Comparison of ENCODE assay signal across 8 cellular contexts in genomic region chr14:105397350-105397931, GRCh38. TPM values are rescaled to one million over a fixed set of nuclear protein-coding genes. Genes with fewer than 3 reads are reported as not detected.
DNase-seq lines count a peak whose midpoint lies in the region; ATAC-seq, FAIRE-seq and TF ChIP-seq lines count a peak whose summit lies in the region.

No MANE protein-coding gene starts in this region.

- 71 to 80% methylated on average over 1 to 2 of the region's 13 CpGs for WGBS in gastroesophageal sphincter (ENCODE audit: low coverage in 1 of 2), 2 donors

- intact Hi-C loops in sciatic nerve (cut with DNase I), result no loop called here

- FAIRE-seq in RCC 7860 (lab: Jason Lieb, UNC), result no peak

- peak overlapping the region; percentile 86 to 92 for H3K4me3 ChIP-seq in gastroesophageal sphincter

- DNase-seq in sciatic nerve (ENCODE audit: low spot score) (peak; percentile 57), SIG-M5 (lab: John Stamatoyannopoulos, UW) (no peak), RCC 7860 (ENCODE audit: low spot score) (no peak)
- DNase-seq in stimulated activated CD4-positive, alpha-beta T cell treated with anti-CD3 and anti-CD28 coated beads, Interleukin-4, amount 100 ng/mL, for 4 hours, result no peak

- TF ChIP-seq CTCF in VCaP (conservative IDR thresholded peaks at IDR 0.05) (no peak), gastroesophageal sphincter (IDR thresholded peaks at IDR 0.05) (no peak)

- no peaks in the 10 kb centered on the region for H3K27me3 ChIP-seq in gastroesophageal sphincter

- peaks cover 0 to 30% (median 17%) of the 10 kb centered on the region in 3 donors for H3K4me1 ChIP-seq in gastroesophageal sphincter

- peaks cover 0 to 3% (median 0%) of the 10 kb centered on the region in 3 donors for H3K9me3 ChIP-seq in gastroesophageal sphincter

- peak; percentile 2 for ATAC-seq in GM18907 (IDR thresholded peaks at IDR 0.05; ENCODE audit: unreplicated experiment)
- ATAC-seq in gastroesophageal sphincter, result no peak
- peak; percentile 4 for ATAC-seq in sciatic nerve
- ATAC-seq in HG02571 (IDR thresholded peaks at IDR 0.05; ENCODE audit: unreplicated experiment), result no peak

- TF ChIP-seq EP300 in gastroesophageal sphincter (IDR thresholded peaks at IDR 0.05), result no peak

- H3K27ac ChIP-seq in VCaP (peak overlapping the region; percentile 84), gastroesophageal sphincter (peak overlapping the region in 3 of 4 donors; percentile 90 to 92 (median 91))

- H3K36me3 ChIP-seq in gastroesophageal sphincter, result peaks cover 0 to 53% of the 10 kb centered on the region in 2 donors

- no peak for TF ChIP-seq POLR2A in gastroesophageal sphincter (IDR thresholded peaks at IDR 0.05)

RNA-seq across cellular contexts. Expression of gene TEX22, which starts 0.9 kb away (rescaled TPM):
- total RNA-seq in gastroesophageal sphincter (under 1 TPM in 1 of 4 donors, not detected in 3; 0.42 TPM), sciatic nerve (6.0 TPM)

RNA-seq across cellular contexts. Expression of gene MTA1, which starts 22.2 kb away (rescaled TPM):
- total RNA-seq in gastroesophageal sphincter, result 10 to 100 TPM; 48.0 to 83.5 (median 58.7) TPM
- total RNA-seq in sciatic nerve, result 95.2 TPM

Comparison
In these comparisons a context has a peak if more than half of its experiments do, and no peak if none do; other contexts are left out.
1. ATAC-seq: peak in GM18907 (single experiment) and sciatic nerve (single experiment); none in gastroesophageal sphincter (single experiment) and HG02571 (single experiment).